ENCODE assay signal across 1 cellular context in the genomic region with DNA sequence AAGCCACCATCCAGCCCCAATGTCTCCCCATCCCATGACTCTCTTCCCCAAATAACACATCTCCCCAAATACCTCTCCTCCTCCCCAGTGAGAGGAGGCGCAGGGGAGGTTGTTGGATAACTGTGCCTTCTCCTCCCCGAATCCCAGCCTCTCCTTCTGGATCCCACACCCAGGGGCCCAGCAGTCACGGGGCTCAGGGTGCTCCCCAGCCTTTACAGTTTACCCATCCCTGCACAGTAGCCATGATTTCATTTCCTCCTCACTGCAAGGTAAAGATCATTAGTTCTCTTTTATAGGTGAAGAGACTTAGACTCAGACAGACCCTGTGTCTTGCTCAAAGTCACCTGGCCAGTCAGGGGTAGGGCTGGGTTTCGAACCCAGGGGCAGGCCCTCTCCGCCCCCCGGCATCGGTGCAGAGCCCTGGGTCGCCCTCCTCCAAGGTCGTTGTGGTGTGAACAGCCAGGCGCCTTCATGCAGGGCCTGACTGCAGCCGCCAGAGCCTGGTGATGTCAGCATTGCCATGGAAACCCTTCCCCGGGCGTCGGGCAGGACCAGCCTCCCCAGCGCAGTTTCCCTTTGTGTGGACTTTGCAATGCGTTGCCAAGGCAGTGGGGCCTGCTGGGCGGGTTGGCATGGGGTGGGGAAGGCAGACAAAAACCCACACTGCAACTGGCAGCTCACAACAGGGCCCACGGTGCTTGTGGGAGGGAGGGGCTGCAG.
TF ChIP-seq lines count a peak whose summit lies in the region.

No MANE protein-coding gene starts in this region.

TF ChIP-seq in SK-N-SH treated with all-trans-retinoic acid at 6 μM for 48 hours, 23 proteins besides CTCF, POLR2A, EP300 and RAD21 (continued from another document):
- TF ChIP-seq, protein P1, sequence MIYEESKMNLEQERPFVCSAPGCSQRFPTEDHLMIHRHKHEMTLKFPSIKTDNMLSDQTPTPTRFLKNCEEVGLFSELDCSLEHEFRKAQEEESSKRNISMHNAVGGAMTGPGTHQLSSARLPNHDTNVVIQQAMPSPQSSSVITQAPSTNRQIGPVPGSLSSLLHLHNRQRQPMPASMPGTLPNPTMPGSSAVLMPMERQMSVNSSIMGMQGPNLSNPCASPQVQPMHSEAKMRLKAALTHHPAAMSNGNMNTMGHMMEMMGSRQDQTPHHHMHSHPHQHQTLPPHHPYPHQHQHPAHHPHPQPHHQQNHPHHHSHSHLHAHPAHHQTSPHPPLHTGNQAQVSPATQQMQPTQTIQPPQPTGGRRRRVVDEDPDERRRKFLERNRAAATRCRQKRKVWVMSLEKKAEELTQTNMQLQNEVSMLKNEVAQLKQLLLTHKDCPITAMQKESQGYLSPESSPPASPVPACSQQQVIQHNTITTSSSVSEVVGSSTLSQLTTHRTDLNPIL (CRISPR knock-in tag; IDR thresholded peaks at IDR 0.05; ENCODE audit: low read depth): no peak
- TF ChIP-seq ZFP30 (CRISPR knock-in tag; IDR thresholded peaks at IDR 0.05): peak; percentile 32; the same call in 1 of the 2 replicates
